2 cellular contexts compared by ENCODE assay signal in the genomic region with DNA sequence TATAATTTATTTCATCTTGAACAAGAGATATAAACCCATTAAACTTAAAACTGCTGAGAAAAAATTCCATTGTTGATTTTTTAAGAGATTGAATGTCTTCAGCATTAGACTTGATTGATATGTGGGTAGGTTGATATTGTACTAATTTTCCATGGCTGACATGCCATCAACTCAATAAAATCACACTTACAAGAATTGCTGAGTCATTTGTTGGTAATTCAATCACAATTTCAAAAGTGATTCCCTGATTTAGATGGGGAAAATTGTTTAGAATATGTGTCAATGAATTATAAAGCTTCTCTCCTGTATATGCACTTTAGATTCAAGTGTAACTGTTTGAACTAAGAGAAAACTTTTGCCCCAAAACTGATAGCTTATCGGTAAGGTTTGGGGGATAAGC.
A peak's percentile ranks its signal among the peaks of the same experiment; 100 is the strongest.
TF ChIP-seq lines count a peak whose summit lies in the region.

No MANE protein-coding gene starts in this region.

TF ChIP-seq in HepG2, 621 proteins besides CTCF, POLR2A, EP300 and RAD21 (continues in another document):
- peak; percentile 8 to 40; a peak in 1 of 4 replicates for TF ChIP-seq MAFK (conservative IDR thresholded peaks at IDR 0.05 in 1 of 2, IDR thresholded peaks at IDR 0.05 in 1 of 2; ENCODE audit: low read length in 2 of 2)
- no peak for TF ChIP-seq ZKSCAN8 (CRISPR knock-in tag; IDR thresholded peaks at IDR 0.05; ENCODE audit: borderline replicate concordance)
- TF ChIP-seq, protein P1, sequence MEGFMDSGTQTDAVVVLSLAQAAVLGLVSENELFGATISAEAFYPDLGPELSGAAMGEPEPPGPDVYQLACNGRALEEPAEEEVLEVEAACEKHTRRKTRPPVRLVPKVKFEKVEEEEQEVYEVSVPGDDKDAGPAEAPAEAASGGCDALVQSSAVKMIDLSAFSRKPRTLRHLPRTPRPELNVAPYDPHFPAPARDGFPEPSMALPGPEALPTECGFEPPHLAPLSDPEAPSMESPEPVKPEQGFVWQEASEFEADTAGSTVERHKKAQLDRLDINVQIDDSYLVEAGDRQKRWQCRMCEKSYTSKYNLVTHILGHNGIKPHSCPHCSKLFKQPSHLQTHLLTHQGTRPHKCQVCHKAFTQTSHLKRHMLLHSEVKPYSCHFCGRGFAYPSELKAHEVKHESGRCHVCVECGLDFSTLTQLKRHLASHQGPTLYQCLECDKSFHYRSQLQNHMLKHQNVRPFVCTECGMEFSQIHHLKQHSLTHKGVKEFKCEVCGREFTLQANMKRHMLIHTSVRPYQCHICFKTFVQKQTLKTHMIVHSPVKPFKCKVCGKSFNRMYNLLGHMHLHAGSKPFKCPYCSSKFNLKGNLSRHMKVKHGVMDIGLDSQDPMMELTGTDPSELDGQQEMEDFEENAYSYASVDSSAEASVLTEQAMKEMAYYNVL (CRISPR knock-in tag; IDR thresholded peaks at IDR 0.05; ENCODE audit: borderline replicate concordance) = no peak
- no peak for TF ChIP-seq ZNF530 (CRISPR knock-in tag; IDR thresholded peaks at IDR 0.05; ENCODE audit: low read depth)
- TF ChIP-seq, protein P2, sequence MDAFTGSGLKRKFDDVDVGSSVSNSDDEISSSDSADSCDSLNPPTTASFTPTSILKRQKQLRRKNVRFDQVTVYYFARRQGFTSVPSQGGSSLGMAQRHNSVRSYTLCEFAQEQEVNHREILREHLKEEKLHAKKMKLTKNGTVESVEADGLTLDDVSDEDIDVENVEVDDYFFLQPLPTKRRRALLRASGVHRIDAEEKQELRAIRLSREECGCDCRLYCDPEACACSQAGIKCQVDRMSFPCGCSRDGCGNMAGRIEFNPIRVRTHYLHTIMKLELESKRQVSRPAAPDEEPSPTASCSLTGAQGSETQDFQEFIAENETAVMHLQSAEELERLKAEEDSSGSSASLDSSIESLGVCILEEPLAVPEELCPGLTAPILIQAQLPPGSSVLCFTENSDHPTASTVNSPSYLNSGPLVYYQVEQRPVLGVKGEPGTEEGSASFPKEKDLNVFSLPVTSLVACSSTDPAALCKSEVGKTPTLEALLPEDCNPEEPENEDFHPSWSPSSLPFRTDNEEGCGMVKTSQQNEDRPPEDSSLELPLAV (CRISPR knock-in tag; conservative IDR thresholded peaks at IDR 0.05; ENCODE audit: low read depth) = no peak
- no peak for TF ChIP-seq ZNF138 (CRISPR knock-in tag; IDR thresholded peaks at IDR 0.05; ENCODE audit: low read depth)
- TF ChIP-seq, protein P3, sequence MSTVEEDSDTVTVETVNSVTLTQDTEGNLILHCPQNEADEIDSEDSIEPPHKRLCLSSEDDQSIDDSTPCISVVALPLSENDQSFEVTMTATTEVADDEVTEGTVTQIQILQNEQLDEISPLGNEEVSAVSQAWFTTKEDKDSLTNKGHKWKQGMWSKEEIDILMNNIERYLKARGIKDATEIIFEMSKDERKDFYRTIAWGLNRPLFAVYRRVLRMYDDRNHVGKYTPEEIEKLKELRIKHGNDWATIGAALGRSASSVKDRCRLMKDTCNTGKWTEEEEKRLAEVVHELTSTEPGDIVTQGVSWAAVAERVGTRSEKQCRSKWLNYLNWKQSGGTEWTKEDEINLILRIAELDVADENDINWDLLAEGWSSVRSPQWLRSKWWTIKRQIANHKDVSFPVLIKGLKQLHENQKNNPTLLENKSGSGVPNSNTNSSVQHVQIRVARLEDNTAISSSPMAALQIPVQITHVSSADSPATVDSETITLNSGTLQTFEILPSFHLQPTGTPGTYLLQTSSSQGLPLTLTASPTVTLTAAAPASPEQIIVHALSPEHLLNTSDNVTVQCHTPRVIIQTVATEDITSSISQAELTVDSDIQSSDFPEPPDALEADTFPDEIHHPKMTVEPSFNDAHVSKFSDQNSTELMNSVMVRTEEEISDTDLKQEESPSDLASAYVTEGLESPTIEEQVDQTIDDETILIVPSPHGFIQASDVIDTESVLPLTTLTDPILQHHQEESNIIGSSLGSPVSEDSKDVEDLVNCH (CRISPR knock-in tag; IDR thresholded peaks at IDR 0.05) = no peak
- no peak for TF ChIP-seq CEBPB (IDR thresholded peaks at IDR 0.05; ENCODE audit: borderline replicate concordance, low read depth, low read length)
- TF ChIP-seq NFE2L2 (IDR thresholded peaks at IDR 0.05; ENCODE audit: low read length) = peak; percentile 75
- TF ChIP-seq, protein P4, sequence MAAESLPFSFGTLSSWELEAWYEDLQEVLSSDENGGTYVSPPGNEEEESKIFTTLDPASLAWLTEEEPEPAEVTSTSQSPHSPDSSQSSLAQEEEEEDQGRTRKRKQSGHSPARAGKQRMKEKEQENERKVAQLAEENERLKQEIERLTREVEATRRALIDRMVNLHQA (CRISPR knock-in tag; IDR thresholded peaks at IDR 0.05) = no peak
- TF ChIP-seq, protein P5, sequence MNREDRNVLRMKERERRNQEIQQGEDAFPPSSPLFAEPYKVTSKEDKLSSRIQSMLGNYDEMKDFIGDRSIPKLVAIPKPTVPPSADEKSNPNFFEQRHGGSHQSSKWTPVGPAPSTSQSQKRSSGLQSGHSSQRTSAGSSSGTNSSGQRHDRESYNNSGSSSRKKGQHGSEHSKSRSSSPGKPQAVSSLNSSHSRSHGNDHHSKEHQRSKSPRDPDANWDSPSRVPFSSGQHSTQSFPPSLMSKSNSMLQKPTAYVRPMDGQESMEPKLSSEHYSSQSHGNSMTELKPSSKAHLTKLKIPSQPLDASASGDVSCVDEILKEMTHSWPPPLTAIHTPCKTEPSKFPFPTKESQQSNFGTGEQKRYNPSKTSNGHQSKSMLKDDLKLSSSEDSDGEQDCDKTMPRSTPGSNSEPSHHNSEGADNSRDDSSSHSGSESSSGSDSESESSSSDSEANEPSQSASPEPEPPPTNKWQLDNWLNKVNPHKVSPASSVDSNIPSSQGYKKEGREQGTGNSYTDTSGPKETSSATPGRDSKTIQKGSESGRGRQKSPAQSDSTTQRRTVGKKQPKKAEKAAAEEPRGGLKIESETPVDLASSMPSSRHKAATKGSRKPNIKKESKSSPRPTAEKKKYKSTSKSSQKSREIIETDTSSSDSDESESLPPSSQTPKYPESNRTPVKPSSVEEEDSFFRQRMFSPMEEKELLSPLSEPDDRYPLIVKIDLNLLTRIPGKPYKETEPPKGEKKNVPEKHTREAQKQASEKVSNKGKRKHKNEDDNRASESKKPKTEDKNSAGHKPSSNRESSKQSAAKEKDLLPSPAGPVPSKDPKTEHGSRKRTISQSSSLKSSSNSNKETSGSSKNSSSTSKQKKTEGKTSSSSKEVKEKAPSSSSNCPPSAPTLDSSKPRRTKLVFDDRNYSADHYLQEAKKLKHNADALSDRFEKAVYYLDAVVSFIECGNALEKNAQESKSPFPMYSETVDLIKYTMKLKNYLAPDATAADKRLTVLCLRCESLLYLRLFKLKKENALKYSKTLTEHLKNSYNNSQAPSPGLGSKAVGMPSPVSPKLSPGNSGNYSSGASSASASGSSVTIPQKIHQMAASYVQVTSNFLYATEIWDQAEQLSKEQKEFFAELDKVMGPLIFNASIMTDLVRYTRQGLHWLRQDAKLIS (CRISPR knock-in tag; IDR thresholded peaks at IDR 0.05) = no peak

TF ChIP-seq in H1, 55 proteins besides CTCF, POLR2A, EP300 and RAD21:
- TF ChIP-seq BACH1 (IDR thresholded peaks at IDR 0.05; ENCODE audit: low read length) = 0 out of 2 replicates have a peak, but pooled peaks have one; percentile 20
- peak; percentile 47; the same call in 1 of the 2 replicates for TF ChIP-seq MAFK (IDR thresholded peaks at IDR 0.05; ENCODE audit: low read depth, low read length)
- TF ChIP-seq CBX5 (IDR thresholded peaks at IDR 0.05; ENCODE audit: low read depth, low read length) = no peak
